Comparison of ENCODE assay signal across 10 cellular contexts in genomic region chrX:111164728-111165127, GRCh38.
A peak's percentile ranks its signal among the peaks of the same experiment; 100 is the strongest.
DNase-seq lines count a peak whose midpoint lies in the region; ATAC-seq and TF ChIP-seq lines count a peak whose summit lies in the region.
"Had no signal": no experiment of that assay in that cellular context is flagged by ENCODE, and none has a peak within 500 bp of the region (broad histone marks: within the 10 kb centered on the region; RNA-seq: fewer than 3 reads in every experiment).

No MANE protein-coding gene starts in this region.

- no peak for ATAC-seq in GM19463 (IDR thresholded peaks at IDR 0.05; ENCODE audit: unreplicated experiment)
- ATAC-seq: activated T-helper 17 cell treated with anti-CD3 and anti-CD28 coated beads, Interleukin-2, amount 50 U/mL, for 72 hours; natural killer cell had no signal

- H3K9me3 ChIP-seq in SJCRH30 (replicated peaks) (peaks cover 7% of the 10 kb centered on the region), stomach (peaks cover 0 to 5% (median 0%) of the 10 kb centered on the region in 4 donors)

- TF ChIP-seq CTCF in stomach (IDR thresholded peaks at IDR 0.05), result no peak

- intact Hi-C loops in stomach (cut with DNase I; ENCODE audit: low total_unique reads), result no loop called here

- H3K4me1 ChIP-seq in SJCRH30 (peaks cover 4% of the 10 kb centered on the region; the same call in 1 of the 2 replicates), stomach (no peaks in the 10 kb centered on the region)

- H3K36me3 ChIP-seq in H7 (replicated peaks; ENCODE audit: control insufficient read depth, insufficient read depth, low read length), result no peaks in the 10 kb centered on the region
- H3K36me3 ChIP-seq in SJCRH30, result no peaks in the 10 kb centered on the region
- no peaks in the 10 kb centered on the region for H3K36me3 ChIP-seq in stomach

- 32 to 60% (median 50%) methylated on average over 3 of the region's 3 CpGs for WGBS in stomach, 5 donors

- H3K4me3 ChIP-seq in H7 (ENCODE audit: insufficient read depth, low read depth, low read length) (no peak overlapping the region), SJCRH30 (no peak overlapping the region), stomach (no peak overlapping the region)

- H3K27me3 ChIP-seq in H7 (ENCODE audit: control insufficient read depth, insufficient read depth, low read length) (no peaks in the 10 kb centered on the region), SJCRH30 (no peaks in the 10 kb centered on the region), stomach (no peaks in the 10 kb centered on the region)

- DNase-seq in AG20443 (ENCODE audit: low spot score) (peak; percentile 7), H7 (peak; percentile 3), SJCRH30 (peak; percentile 30 to 67), iris pigment epithelial cell (ENCODE audit: low read depth) (peak; percentile 16), stomach (no peak), kidney glomerular epithelial cell (lab: John Stamatoyannopoulos, UW) (no peak), caudate nucleus (lab: John Stamatoyannopoulos, UW) (no peak)
- DNase-seq: natural killer cell had no signal

- H3K27ac ChIP-seq in SJCRH30 (no peak overlapping the region), stomach (no peak overlapping the region), caudate nucleus (ENCODE audit: low read depth, low read length) (no peak overlapping the region)

- TF ChIP-seq EP300 in stomach (IDR thresholded peaks at IDR 0.05), result no peak

- TF ChIP-seq POLR2A in stomach (IDR thresholded peaks at IDR 0.05), result no peak

Comparison
In these comparisons a context has a peak if more than half of its experiments do, and no peak if none do; other contexts are left out.
1. DNase-seq: peak in AG20443 (single experiment), H7 (single experiment), SJCRH30 (2 of 2) and iris pigment epithelial cell (single experiment); none in stomach (single experiment), kidney glomerular epithelial cell (single experiment) and caudate nucleus (0 of 61).